Comparison of ENCODE assay signal across 9 cellular contexts in genomic region chr4:6781561-6781960, GRCh38. TPM values are rescaled to one million over a fixed set of nuclear protein-coding genes. Genes with fewer than 3 reads are reported as not detected.
DNase-seq lines count a peak whose midpoint lies in the region; TF ChIP-seq lines count a peak whose summit lies in the region.
"Had no signal": no experiment of that assay in that cellular context is flagged by ENCODE, and none has a peak within 500 bp of the region (broad histone marks: within the 10 kb centered on the region; RNA-seq: fewer than 3 reads in every experiment).

No MANE protein-coding gene starts in this region.

- H3K9me3 Mint-ChIP-seq in activated naive CD4-positive, alpha-beta T cell treated with anti-CD3 and anti-CD28 coated beads for 36 hours = no peaks in the 10 kb centered on the region

- H3K4me3 ChIP-seq in ascending aorta (peak overlapping the region; percentile 87 to 98), mesendoderm (ENCODE audit: low read length) (no peak overlapping the region), tibial nerve (peak overlapping the region in 2 of 4 donors; percentile 74 to 95)

- H3K4me1 Mint-ChIP-seq in activated naive CD4-positive, alpha-beta T cell treated with anti-CD3 and anti-CD28 coated beads for 36 hours (ENCODE audit: low read depth) = peaks cover 56% of the 10 kb centered on the region

- peak overlapping the region; percentile 63 for H3K4me3 Mint-ChIP-seq in activated naive CD4-positive, alpha-beta T cell treated with anti-CD3 and anti-CD28 coated beads for 36 hours

- H2BK15ac ChIP-seq in mesendoderm (replicated peaks; ENCODE audit: low read depth) = no peak overlapping the region

- no peak overlapping the region for H4K8ac ChIP-seq in mesendoderm (ENCODE audit: low read depth, low read length)

- H2BK120ac ChIP-seq in mesendoderm (ENCODE audit: low read depth, low read length) = no peak overlapping the region

- H3K36me3 ChIP-seq in ascending aorta (no peaks in the 10 kb centered on the region), mesendoderm (ENCODE audit: control insufficient read depth, insufficient read depth, low read length) (no peaks in the 10 kb centered on the region), tibial nerve (no peaks in the 10 kb centered on the region)

- no peaks in the 10 kb centered on the region for H3K27me3 Mint-ChIP-seq in activated naive CD4-positive, alpha-beta T cell treated with anti-CD3 and anti-CD28 coated beads for 36 hours (ENCODE audit: low read depth)

- H2AK5ac ChIP-seq in mesendoderm (ENCODE audit: low read length) = no peak overlapping the region

- H3K18ac ChIP-seq in mesendoderm (ENCODE audit: low read length) = no peak overlapping the region

- H3K27me3 ChIP-seq in ascending aorta (no peaks in the 10 kb centered on the region), mesendoderm (ENCODE audit: insufficient read depth, low read length, poor library complexity) (no peaks in the 10 kb centered on the region), tibial nerve (no peaks in the 10 kb centered on the region)

- CTCF ChIA-PET in activated naive CD4-positive, alpha-beta T cell treated with anti-CD3 and anti-CD28 coated beads for 36 hours (lab: Charles Lee) = interaction anchor here (0.8 to 4.1 kb wide), 6 partner anchors 13 to 321 kb away, joined by 3 to 19 read pairs (median 4); no protein-coding TSS in a partner anchor

- no peak overlapping the region for H3K23ac ChIP-seq in mesendoderm (ENCODE audit: low read length)

- peaks cover 8% of the 10 kb centered on the region for H3K79me1 ChIP-seq in mesendoderm (ENCODE audit: low read length)

- peaks cover 19% of the 10 kb centered on the region for H3K79me2 ChIP-seq in mesendoderm (ENCODE audit: control insufficient read depth, insufficient read depth, low read length)

- no peak for TF ChIP-seq CTCF in ascending aorta (IDR thresholded peaks at IDR 0.05)
- no peak for TF ChIP-seq CTCF in tibial nerve (IDR thresholded peaks at IDR 0.05)

- no peak for DNase-seq in activated naive CD4-positive, alpha-beta T cell treated with anti-CD3 and anti-CD28 coated beads for 36 hours
- no peak for DNase-seq in activated naive CD4-positive, alpha-beta T cell (lab: John Stamatoyannopoulos, UW)
- DNase-seq in ascending aorta (ENCODE audit: low spot score in 2 of 2) (peak in 1 of 2 donors; percentile 49), mesendoderm (no peak), tibial nerve (ENCODE audit: low spot score in 2 of 2) (no peak), occipital lobe (lab: John Stamatoyannopoulos, UW) (no peak), OCI-M2 (lab: John Stamatoyannopoulos, UW; ENCODE audit: unreplicated experiment) (no peak)
- DNase-seq in stimulated activated CD4-positive, alpha-beta T cell treated with anti-CD3 and anti-CD28 coated beads, Interleukin-4, amount 100 ng/mL, for 1 hour = no peak
- DNase-seq: NCI-H1048 had no signal

- no peak overlapping the region for H3K9ac ChIP-seq in mesendoderm (ENCODE audit: low read length)

- no peak overlapping the region for H3K27ac Mint-ChIP-seq in activated naive CD4-positive, alpha-beta T cell treated with anti-CD3 and anti-CD28 coated beads for 36 hours

- no peak overlapping the region for H3K4me2 ChIP-seq in mesendoderm (ENCODE audit: low read length)

- no peaks in the 10 kb centered on the region for H3K36me3 Mint-ChIP-seq in activated naive CD4-positive, alpha-beta T cell treated with anti-CD3 and anti-CD28 coated beads for 36 hours (ENCODE audit: low read depth)

- WGBS in mesendoderm (ENCODE audit: extremely low coverage, insufficient coverage, low lambda C conversion rate) = no CpG with 5 or more reads among the region's 6 CpGs
- 86 to 89% methylated on average over 6 of the region's 6 CpGs for whole genome bisulfite sequencing in tibial nerve, 2 donors

- H3K4me1 ChIP-seq in ascending aorta (peaks cover 18 to 30% of the 10 kb centered on the region in 2 donors), mesendoderm (ENCODE audit: control insufficient read depth, low read depth, low read length) (no peaks in the 10 kb centered on the region), tibial nerve (peaks cover 0 to 47% (median 22%) of the 10 kb centered on the region in 4 donors)

- no peak for TF ChIP-seq EP300 in tibial nerve (IDR thresholded peaks at IDR 0.05)

- intact Hi-C loops in activated naive CD4-positive, alpha-beta T cell treated with anti-CD3 and anti-CD28 coated beads for 36 hours (cut with micrococcal nuclease) = no loop called here
- intact Hi-C loops in ascending aorta (cut with DNase I) = loop anchor here (5.0 kb wide), 6 partner anchors 49 to 1376 kb away; partner anchors contain the start of genes ABLIM2 and GRPEL1

- H4K5ac ChIP-seq in mesendoderm (ENCODE audit: low read length) = no peak overlapping the region

- H3K9me3 ChIP-seq in ascending aorta = no peaks in the 10 kb centered on the region
- H3K9me3 ChIP-seq in tibial nerve = no peaks in the 10 kb centered on the region

- no peak overlapping the region for H2BK5ac ChIP-seq in mesendoderm (ENCODE audit: low read length)

- H3K4ac ChIP-seq in mesendoderm (ENCODE audit: low read depth, low read length) = no peak overlapping the region

- H3K27ac ChIP-seq in ascending aorta = peak overlapping the region; percentile 98 to 100
- H3K27ac ChIP-seq in mesendoderm (ENCODE audit: low read depth, low read length) = no peak overlapping the region
- peak overlapping the region in 3 of 4 donors; percentile 94 to 100 (median 99) for H3K27ac ChIP-seq in tibial nerve

- TF ChIP-seq POLR2A in tibial nerve (IDR thresholded peaks at IDR 0.05) = no peak

- H3K56ac ChIP-seq in mesendoderm (ENCODE audit: low read length) = peak overlapping the region; percentile 97

RNA-seq across cellular contexts. Expression of gene KIAA0232, which starts 1.0 kb away (rescaled TPM):
- 10 to 100 TPM; 13.5 to 14.4 TPM for total RNA-seq in activated naive CD4-positive, alpha-beta T cell treated with anti-CD3 and anti-CD28 coated beads for 36 hours
- 15.9 TPM for total RNA-seq in ascending aorta
- polyA plus RNA-seq in mesendoderm (2013, experiment 1 of 2) = 8.7 TPM
- 9.1 TPM for polyA plus RNA-seq in mesendoderm (2013, experiment 2 of 2)
- 10 to 100 TPM; 36.7 to 57.7 (median 47.0) TPM for total RNA-seq in tibial nerve
- total RNA-seq in occipital lobe = 50.8 TPM
